In the genomic region with DNA sequence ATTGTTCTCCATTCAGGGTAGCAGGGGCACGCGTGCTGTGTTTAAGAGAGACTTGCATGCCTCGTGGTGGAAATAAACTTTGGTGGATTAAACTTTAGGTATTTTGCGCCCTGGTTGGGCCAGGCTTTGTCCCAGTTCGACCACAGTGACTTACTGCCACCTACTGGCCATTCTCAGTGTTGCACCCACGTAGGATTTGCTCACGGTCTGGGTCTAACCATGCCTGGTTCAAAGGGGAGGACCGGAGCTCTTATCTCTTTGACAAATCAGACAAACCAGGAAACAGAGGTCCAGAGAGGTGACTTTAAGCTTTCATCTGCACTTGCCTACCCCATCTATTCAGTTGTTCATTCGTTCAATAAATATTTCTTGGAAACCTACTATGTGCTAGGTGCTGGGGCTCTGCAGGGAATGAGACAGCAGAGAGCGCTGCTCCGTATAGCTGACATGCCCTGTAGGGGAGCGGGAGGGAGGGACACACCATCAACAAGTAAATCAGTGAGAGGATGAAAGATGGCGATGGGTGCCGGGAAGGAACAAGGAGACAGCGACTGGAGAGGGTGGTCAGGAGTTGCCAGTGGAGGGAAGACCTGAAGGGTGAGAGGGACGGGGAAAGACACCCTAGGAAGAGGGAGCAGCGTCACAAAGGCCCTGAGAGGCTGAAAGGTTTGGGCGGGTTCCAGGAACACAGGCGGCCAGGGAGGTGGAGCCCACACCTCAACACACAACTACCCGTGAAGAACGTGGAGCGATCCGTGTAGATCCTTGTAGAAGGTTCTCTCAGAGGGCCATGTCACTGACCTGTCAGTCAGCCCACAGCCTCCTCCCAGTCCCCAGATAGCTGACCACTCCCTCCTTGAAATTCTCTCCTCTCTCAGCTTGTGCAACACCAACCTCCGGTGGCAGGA, we compare ENCODE assay signal across 8 cellular contexts. TPM values are rescaled to one million over a fixed set of nuclear protein-coding genes. Genes with fewer than 3 reads are reported as not detected.
A peak's percentile ranks its signal among the peaks of the same experiment; 100 is the strongest.
DNase-seq lines count a peak whose midpoint lies in the region; ATAC-seq and TF ChIP-seq lines count a peak whose summit lies in the region.

No MANE protein-coding gene starts in this region.

- H3K9me2 ChIP-seq in OCI-LY1 (ENCODE audit: low read depth, low read length): no peaks in the 10 kb centered on the region

- no peak overlapping the region for H3K27ac ChIP-seq in HUES64 (ENCODE audit: low read depth, low read length)
- H3K27ac ChIP-seq in OCI-LY1 (ENCODE audit: low read depth, low read length, poor library complexity, severe bottlenecking): no peak overlapping the region

- H3K9ac ChIP-seq in HUES64 (ENCODE audit: low read depth, low read length) (peak overlapping the region; percentile 55), OCI-LY1 (ENCODE audit: low read length) (peak overlapping the region; percentile 6; the same call in 1 of the 2 replicates)

- peak; percentile 68 for DNase-seq in COR-L47 (lab: John Stamatoyannopoulos, UW)
- peak; percentile 89 for DNase-seq in activated T-cell treated with anti-CD3 and anti-CD28 coated beads for 24 hours (ENCODE audit: low read depth)
- peak; percentile 95 for DNase-seq in myocyte (ENCODE audit: low read depth)
- DNase-seq in stimulated activated CD8-positive, alpha-beta memory T cell treated with anti-CD3 and anti-CD28 coated beads, Interleukin-7, amount 100 ng/mL, for 4 hours (ENCODE audit: low read depth in 2 of 2): peak; percentile 58 to 67

- H2AFZ ChIP-seq in OCI-LY1 (ENCODE audit: low read length): peak overlapping the region; percentile 26; the same call in 1 of the 2 replicates

- H3F3A ChIP-seq in OCI-LY1 (ENCODE audit: insufficient read depth, low read length): no peaks in the 10 kb centered on the region

- TF ChIP-seq CTCF in OCI-LY1 (IDR thresholded peaks at IDR 0.05; ENCODE audit: low read length): peak; percentile 97

- H4K20me1 ChIP-seq in OCI-LY1 (ENCODE audit: insufficient read depth, low read length): no peaks in the 10 kb centered on the region

- ATAC-seq in GM21381 (IDR thresholded peaks at IDR 0.05; ENCODE audit: unreplicated experiment) (peak; percentile 89), esophagus mucosa (peak; percentile 96)

- no peaks in the 10 kb centered on the region for H3K79me2 ChIP-seq in OCI-LY1 (ENCODE audit: insufficient read depth, low read length)

- 0 out of 2 replicates have a peak, but pooled peaks cover 2% of the 10 kb centered on the region for H3K4me1 ChIP-seq in HUES64 (ENCODE audit: insufficient read depth, low read length)
- H3K4me1 ChIP-seq in OCI-LY1 (ENCODE audit: insufficient read depth, low read length, severe bottlenecking): peaks cover 17% of the 10 kb centered on the region

- H3K9me3 ChIP-seq in HUES64 (ENCODE audit: insufficient read depth, low read depth, low read length) (no peaks in the 10 kb centered on the region), OCI-LY1 (ENCODE audit: low read length) (no peaks in the 10 kb centered on the region)

- H3K4me3 ChIP-seq in HUES64 (ENCODE audit: low read length): peak overlapping the region; percentile 60
- H3K4me3 ChIP-seq in OCI-LY1 (ENCODE audit: low read depth, low read length, poor library complexity, severe bottlenecking): peak overlapping the region; percentile 38

- H3K27me3 ChIP-seq in HUES64 (ENCODE audit: insufficient read depth, low read length) (no peaks in the 10 kb centered on the region), OCI-LY1 (ENCODE audit: insufficient read depth, low read length) (no peaks in the 10 kb centered on the region)

- WGBS in HUES64: 3% methylated on average over 23 of the region's 24 CpGs

- peak overlapping the region; percentile 62 for H3K4me2 ChIP-seq in OCI-LY1 (ENCODE audit: low read length)

- H3K36me3 ChIP-seq in HUES64 (ENCODE audit: insufficient read depth, low read length): no peaks in the 10 kb centered on the region
- no peaks in the 10 kb centered on the region for H3K36me3 ChIP-seq in OCI-LY1 (ENCODE audit: insufficient read depth, low read length)

RNA-seq across cellular contexts. Expression of gene TINAGL1, which starts 27.2 kb away (rescaled TPM):
- polyA plus RNA-seq in HUES64 (2013, experiment 1 of 2): 2.5 TPM
- 3.2 TPM for polyA plus RNA-seq in HUES64 (2013, experiment 2 of 2)
- total RNA-seq in esophagus mucosa (15.9 TPM), myocyte (0.11 TPM in 1 of 2 replicates, not detected in the other)
- polyA plus RNA-seq in myocyte (2012): 0.25 TPM

Comparison
In these comparisons a context has a peak if more than half of its experiments do, and no peak if none do; other contexts are left out.
1. RNA of gene TINAGL1, which starts 27.2 kb away (total RNA-seq): 15.9 TPM in esophagus mucosa (single experiment); 0.11 TPM in myocyte; every median in the first group is over 10 times any median in the second.
2. Peak in every context shown above with its lines, with median percentiles within 50 percentile points of each other: DNase-seq.